In genomic region chr12:47725893-47726292, GRCh38 we compare ENCODE assay signal across 9 cellular contexts. TPM values are rescaled to one million over a fixed set of nuclear protein-coding genes. Genes with fewer than 3 reads are reported as not detected.
DNase-seq lines count a peak whose midpoint lies in the region; ATAC-seq and TF ChIP-seq lines count a peak whose summit lies in the region.
"Had no signal": no experiment of that assay in that cellular context is flagged by ENCODE, and none has a peak within 500 bp of the region (broad histone marks: within the 10 kb centered on the region; RNA-seq: fewer than 3 reads in every experiment).

No MANE protein-coding gene starts in this region.

- no peak overlapping the region for H3K4me3 Mint-ChIP-seq in endothelial cell (ENCODE audit: unreplicated experiment)

- TF ChIP-seq CTCF in epithelial cell of esophagus (IDR thresholded peaks at IDR 0.05; ENCODE audit: insufficient read depth, low read depth, low read length, missing control alignments), result no peak
- TF ChIP-seq CTCF in endothelial cell (IDR thresholded peaks at IDR 0.05; ENCODE audit: unreplicated experiment), result no peak

- peaks cover 12% of the 10 kb centered on the region for H3K27me3 Mint-ChIP-seq in endothelial cell (ENCODE audit: unreplicated experiment)

- no peak overlapping the region for H3K4me3 ChIP-seq in epithelial cell of esophagus (ENCODE audit: low read length)

- DNase-seq in Daoy (ENCODE audit: low read depth), result peak; percentile 50
- DNase-seq in epithelial cell of esophagus (ENCODE audit: low read depth), result peak; percentile 61
- no peak for DNase-seq in endothelial cell (ENCODE audit: low spot score)
- no peak for DNase-seq in SKM-1 treated with dmso at 0.1 percent for 144 hours (lab: John Stamatoyannopoulos, UW; ENCODE audit: unreplicated experiment)
- no peak for DNase-seq in middle frontal gyrus (ENCODE audit: extremely low spot score, low spot score)
- DNase-seq in activated effector memory CD4-positive, alpha-beta T cell treated with anti-CD3 and anti-CD28 coated beads, Interleukin-2, amount 50 U/mL, for 16 hours, result no peak
- DNase-seq: stimulated activated CD4-positive, alpha-beta T cell treated with anti-CD3 and anti-CD28 coated beads, Interleukin-2, amount 100 ng/mL, for 48 hours had no signal

- H3K4me1 Mint-ChIP-seq in endothelial cell (ENCODE audit: unreplicated experiment), result peaks cover 6% of the 10 kb centered on the region

- ATAC-seq in GM19468 (IDR thresholded peaks at IDR 0.05; ENCODE audit: extremely low read depth, unreplicated experiment) (peak; percentile 79), HG03439 (IDR thresholded peaks at IDR 0.05; ENCODE audit: unreplicated experiment) (peak; percentile 80)

- no peak overlapping the region for H3K27ac Mint-ChIP-seq in endothelial cell (ENCODE audit: unreplicated experiment)

- peaks cover 14% of the 10 kb centered on the region for H3K36me3 Mint-ChIP-seq in endothelial cell (ENCODE audit: low read depth, unreplicated experiment)

- no peaks in the 10 kb centered on the region for H3K9me3 Mint-ChIP-seq in endothelial cell (ENCODE audit: unreplicated experiment)

RNA-seq across cellular contexts. Expression of gene ENDOU, which starts 0.6 kb away (rescaled TPM):
- 0.11 TPM in 1 of 2 replicates, not detected in the other for total RNA-seq in Daoy (2014; rRNA removed; shearing (Covaris generic))
- 1.6 TPM for total RNA-seq in endothelial cell (ENCODE audit: unreplicated experiment)

RNA-seq across cellular contexts. Expression of gene RPAP3, which starts 20.1 kb away (rescaled TPM):
- total RNA-seq in Daoy (2014; rRNA removed; shearing (Covaris generic)), result 58.5 and 60.9 TPM in 2 replicates
- total RNA-seq in endothelial cell (ENCODE audit: unreplicated experiment), result 36.8 TPM

RNA-seq across cellular contexts. Expression of gene RAPGEF3, which starts 32.8 kb away (rescaled TPM):
- total RNA-seq in Daoy (2014; rRNA removed; shearing (Covaris generic)), result 0.83 and 1.4 TPM in 2 replicates
- total RNA-seq in endothelial cell (ENCODE audit: unreplicated experiment), result 81.5 TPM

RNA-seq across cellular contexts. Expression of gene SLC48A1, which starts 47.1 kb away (rescaled TPM):
- total RNA-seq in Daoy (2014; rRNA removed; shearing (Covaris generic)), result 2.3 and 4.6 TPM in 2 replicates
- total RNA-seq in endothelial cell (ENCODE audit: unreplicated experiment), result 65.5 TPM

Comparison
In these comparisons a context has a peak if more than half of its experiments do, and no peak if none do; other contexts are left out.
1. DNase-seq: peak in Daoy (single experiment) and epithelial cell of esophagus (single experiment); none in endothelial cell (single experiment), SKM-1 treated with dmso at 0.1 percent for 144 hours (single experiment), middle frontal gyrus (single experiment) and activated effector memory CD4-positive, alpha-beta T cell treated with anti-CD3 and anti-CD28 coated beads, Interleukin-2, amount 50 U/mL, for 16 hours (single experiment).
2. RNA of gene RAPGEF3, which starts 32.8 kb away (total RNA-seq): 81.5 TPM in endothelial cell (single experiment); 0.83 to 1.4 TPM in Daoy; every median in the first group is over 10 times any median in the second.